ENCODE assay signal across 1 cellular context in genomic region chr2:216501854-216502253, GRCh38.
TF ChIP-seq lines count a peak whose summit lies in the region.

No MANE protein-coding gene starts in this region.

TF ChIP-seq in HepG2, 621 proteins besides CTCF, POLR2A, EP300 and RAD21:
- 0 out of 2 replicates have a peak, but pooled peaks have one; percentile 39 for TF ChIP-seq ZNF44 (CRISPR knock-in tag; IDR thresholded peaks at IDR 0.05)
- 0 out of 2 replicates have a peak, but pooled peaks have one; percentile 48 for TF ChIP-seq SALL2 (CRISPR knock-in tag; IDR thresholded peaks at IDR 0.05)
- TF ChIP-seq GATAD2A (CRISPR knock-in tag; IDR thresholded peaks at IDR 0.05), result no peak
TF ChIP-seq in HepG2: peak in this region for 2.
